13 cellular contexts compared by ENCODE assay signal in the genomic region with DNA sequence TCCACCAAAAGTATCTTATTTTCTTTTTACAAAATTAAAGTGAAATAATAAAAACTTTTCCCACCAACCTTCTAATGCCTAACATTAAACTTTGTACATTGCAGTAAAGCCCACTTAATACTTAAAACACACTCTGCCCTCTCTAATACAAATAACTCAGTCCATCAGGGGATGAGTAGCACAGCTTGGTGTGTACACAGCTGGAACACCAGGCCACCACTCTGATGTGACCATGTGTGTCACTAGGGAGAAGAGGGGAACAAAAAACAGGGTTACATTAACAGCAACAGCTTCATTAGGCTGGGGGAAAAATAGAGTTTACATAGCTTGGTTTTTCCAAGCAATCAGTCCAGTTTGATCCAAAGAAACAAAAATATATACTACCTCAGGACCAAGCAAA.
"Had no signal": no experiment of that assay in that cellular context is flagged by ENCODE, and none has a peak within 500 bp of the region (broad histone marks: within the 10 kb centered on the region; RNA-seq: fewer than 3 reads in every experiment).

No MANE protein-coding gene starts in this region.

- DNase-seq: activated CD4-positive, CD25-positive, alpha-beta regulatory T cell treated with anti-CD3 and anti-CD28 coated beads, Interleukin-2, amount 50 U/mL, for 72 hours; activated naive CD4-positive, alpha-beta T cell treated with Interleukin-2 at 50 U/mL for 16 hours; activated T-cell treated with anti-CD3 and anti-CD28 coated beads for 4 hours; erythroblast; midbrain; spleen; trophoblast cell had no signal

- H3K4me1 ChIP-seq: gastroesophageal sphincter, prostate gland, spleen, suprapubic skin had no signal

- H3K27ac ChIP-seq: gastroesophageal sphincter, prostate gland, spleen, suprapubic skin had no signal

- H3K4me3 Mint-ChIP-seq: activated T-helper 17 cell treated with anti-CD3 and anti-CD28 coated beads, Interleukin-2, amount 50 U/mL, for 72 hours; stimulated activated naive CD8-positive, alpha-beta T cell treated with anti-CD3 and anti-CD28 coated beads, Interleukin-15, Interleukin-2, amounts not matched to agents 100 ng/mL and 50 ng/mL, for 24 hours had no signal

- ATAC-seq: activated T-helper 17 cell treated with anti-CD3 and anti-CD28 coated beads, Interleukin-2, amount 50 U/mL, for 72 hours; gastroesophageal sphincter; sciatic nerve had no signal

- H3K27me3 Mint-ChIP-seq: activated T-helper 17 cell treated with anti-CD3 and anti-CD28 coated beads, Interleukin-2, amount 50 U/mL, for 72 hours; stimulated activated naive CD8-positive, alpha-beta T cell treated with anti-CD3 and anti-CD28 coated beads, Interleukin-15, Interleukin-2, amounts not matched to agents 100 ng/mL and 50 ng/mL, for 24 hours had no signal

- H3K27ac Mint-ChIP-seq: activated T-helper 17 cell treated with anti-CD3 and anti-CD28 coated beads, Interleukin-2, amount 50 U/mL, for 72 hours; stimulated activated naive CD8-positive, alpha-beta T cell treated with anti-CD3 and anti-CD28 coated beads, Interleukin-15, Interleukin-2, amounts not matched to agents 100 ng/mL and 50 ng/mL, for 24 hours had no signal

- H3K4me3 ChIP-seq: gastroesophageal sphincter, prostate gland, spleen, suprapubic skin had no signal

- H3K27me3 ChIP-seq: gastroesophageal sphincter, spleen, suprapubic skin had no signal

- H3K9me3 Mint-ChIP-seq: activated T-helper 17 cell treated with anti-CD3 and anti-CD28 coated beads, Interleukin-2, amount 50 U/mL, for 72 hours; stimulated activated naive CD8-positive, alpha-beta T cell treated with anti-CD3 and anti-CD28 coated beads, Interleukin-15, Interleukin-2, amounts not matched to agents 100 ng/mL and 50 ng/mL, for 24 hours had no signal

- H3K4me1 Mint-ChIP-seq: activated T-helper 17 cell treated with anti-CD3 and anti-CD28 coated beads, Interleukin-2, amount 50 U/mL, for 72 hours had no signal

- H3K9me3 ChIP-seq: gastroesophageal sphincter, prostate gland, spleen, suprapubic skin had no signal

- H3K36me3 ChIP-seq: gastroesophageal sphincter, prostate gland, spleen, suprapubic skin had no signal
